In the genomic region with DNA sequence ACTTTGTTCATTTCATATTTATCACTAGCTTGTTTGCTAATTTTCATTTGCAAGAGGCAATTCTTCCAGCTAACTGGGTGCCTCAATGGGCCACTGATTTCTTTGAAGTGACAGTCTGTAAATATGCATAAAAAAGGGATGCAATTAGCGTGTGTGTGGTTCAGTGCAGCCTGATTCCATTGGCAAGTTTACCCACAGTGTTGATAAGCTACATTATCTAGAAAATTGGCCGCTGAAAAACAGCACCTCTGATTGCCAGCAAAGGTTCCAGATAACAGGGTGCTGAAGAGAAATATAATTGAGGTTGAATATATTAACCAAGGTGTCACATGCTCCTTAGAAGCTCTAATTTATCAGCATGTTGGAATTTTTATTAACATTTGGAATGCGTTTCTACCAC, we compare ENCODE assay signal across 1 cellular context.
TF ChIP-seq lines count a peak whose summit lies in the region.

No MANE protein-coding gene starts in this region.

TF ChIP-seq in HepG2, 621 proteins besides CTCF, POLR2A, EP300 and RAD21 (continued from another document):
- TF ChIP-seq, protein P1, sequence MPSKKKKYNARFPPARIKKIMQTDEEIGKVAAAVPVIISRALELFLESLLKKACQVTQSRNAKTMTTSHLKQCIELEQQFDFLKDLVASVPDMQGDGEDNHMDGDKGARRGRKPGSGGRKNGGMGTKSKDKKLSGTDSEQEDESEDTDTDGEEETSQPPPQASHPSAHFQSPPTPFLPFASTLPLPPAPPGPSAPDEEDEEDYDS (CRISPR knock-in tag; IDR thresholded peaks at IDR 0.05) = no peak
- no peak for TF ChIP-seq KLF15 (CRISPR knock-in tag; IDR thresholded peaks at IDR 0.05; ENCODE audit: borderline replicate concordance)
- TF ChIP-seq, protein P2, sequence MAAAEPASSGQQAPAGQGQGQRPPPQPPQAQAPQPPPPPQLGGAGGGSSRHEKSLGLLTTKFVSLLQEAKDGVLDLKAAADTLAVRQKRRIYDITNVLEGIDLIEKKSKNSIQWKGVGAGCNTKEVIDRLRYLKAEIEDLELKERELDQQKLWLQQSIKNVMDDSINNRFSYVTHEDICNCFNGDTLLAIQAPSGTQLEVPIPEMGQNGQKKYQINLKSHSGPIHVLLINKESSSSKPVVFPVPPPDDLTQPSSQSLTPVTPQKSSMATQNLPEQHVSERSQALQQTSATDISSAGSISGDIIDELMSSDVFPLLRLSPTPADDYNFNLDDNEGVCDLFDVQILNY (CRISPR knock-in tag; conservative IDR thresholded peaks at IDR 0.05) = no peak
- no peak for TF ChIP-seq XRCC5 (optimal IDR thresholded peaks at IDR 0.05; ENCODE audit: low read length)
- TF ChIP-seq, protein P3, sequence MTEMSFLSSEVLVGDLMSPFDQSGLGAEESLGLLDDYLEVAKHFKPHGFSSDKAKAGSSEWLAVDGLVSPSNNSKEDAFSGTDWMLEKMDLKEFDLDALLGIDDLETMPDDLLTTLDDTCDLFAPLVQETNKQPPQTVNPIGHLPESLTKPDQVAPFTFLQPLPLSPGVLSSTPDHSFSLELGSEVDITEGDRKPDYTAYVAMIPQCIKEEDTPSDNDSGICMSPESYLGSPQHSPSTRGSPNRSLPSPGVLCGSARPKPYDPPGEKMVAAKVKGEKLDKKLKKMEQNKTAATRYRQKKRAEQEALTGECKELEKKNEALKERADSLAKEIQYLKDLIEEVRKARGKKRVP (CRISPR knock-in tag; IDR thresholded peaks at IDR 0.05) = no peak
- TF ChIP-seq, protein P4, sequence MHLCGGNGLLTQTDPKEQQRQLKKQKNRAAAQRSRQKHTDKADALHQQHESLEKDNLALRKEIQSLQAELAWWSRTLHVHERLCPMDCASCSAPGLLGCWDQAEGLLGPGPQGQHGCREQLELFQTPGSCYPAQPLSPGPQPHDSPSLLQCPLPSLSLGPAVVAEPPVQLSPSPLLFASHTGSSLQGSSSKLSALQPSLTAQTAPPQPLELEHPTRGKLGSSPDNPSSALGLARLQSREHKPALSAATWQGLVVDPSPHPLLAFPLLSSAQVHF (CRISPR knock-in tag; IDR thresholded peaks at IDR 0.05) = no peak
- no peak for TF ChIP-seq ZBTB38 (CRISPR knock-in tag; IDR thresholded peaks at IDR 0.05)
- no peak for TF ChIP-seq ZNF3 (CRISPR knock-in tag; IDR thresholded peaks at IDR 0.05)
- TF ChIP-seq KDM1A (CRISPR knock-in tag; IDR thresholded peaks at IDR 0.05) = no peak
- no peak for TF ChIP-seq RBFOX2 (IDR thresholded peaks at IDR 0.05; ENCODE audit: low read depth, low read length)
- no peak for TF ChIP-seq RBM39 (IDR thresholded peaks at IDR 0.05; ENCODE audit: low read depth, low read length, poor library complexity, severe bottlenecking)
- no peak for TF ChIP-seq NFRKB (IDR thresholded peaks at IDR 0.05)
- no peak for TF ChIP-seq ZNF207 (IDR thresholded peaks at IDR 0.05; ENCODE audit: borderline replicate concordance)
- TF ChIP-seq, protein P5, sequence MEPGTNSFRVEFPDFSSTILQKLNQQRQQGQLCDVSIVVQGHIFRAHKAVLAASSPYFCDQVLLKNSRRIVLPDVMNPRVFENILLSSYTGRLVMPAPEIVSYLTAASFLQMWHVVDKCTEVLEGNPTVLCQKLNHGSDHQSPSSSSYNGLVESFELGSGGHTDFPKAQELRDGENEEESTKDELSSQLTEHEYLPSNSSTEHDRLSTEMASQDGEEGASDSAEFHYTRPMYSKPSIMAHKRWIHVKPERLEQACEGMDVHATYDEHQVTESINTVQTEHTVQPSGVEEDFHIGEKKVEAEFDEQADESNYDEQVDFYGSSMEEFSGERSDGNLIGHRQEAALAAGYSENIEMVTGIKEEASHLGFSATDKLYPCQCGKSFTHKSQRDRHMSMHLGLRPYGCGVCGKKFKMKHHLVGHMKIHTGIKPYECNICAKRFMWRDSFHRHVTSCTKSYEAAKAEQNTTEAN (CRISPR knock-in tag; conservative IDR thresholded peaks at IDR 0.05) = no peak
